In genomic region chr16:670485-671352, GRCh38 we compare ENCODE assay signal across 3 cellular contexts.
A peak's percentile ranks its signal among the peaks of the same experiment; 100 is the strongest.
TF ChIP-seq lines count a peak whose summit lies in the region.

No MANE protein-coding gene starts in this region.

TF ChIP-seq in SK-N-SH, 30 proteins besides CTCF, POLR2A, EP300 and RAD21:
- TF ChIP-seq EZH2phosphoT487 (IDR thresholded peaks at IDR 0.05; ENCODE audit: borderline replicate concordance, low read depth) = no peak
- no peak for TF ChIP-seq USF2 (IDR thresholded peaks at IDR 0.05; ENCODE audit: borderline replicate concordance, low read depth, low read length)
- TF ChIP-seq RFX5 (IDR thresholded peaks at IDR 0.05; ENCODE audit: low read length) = no peak
- TF ChIP-seq RXRA (IDR thresholded peaks at IDR 0.05; ENCODE audit: borderline replicate concordance, low read depth) = no peak
TF ChIP-seq in SK-N-SH: peak in this region for 0.

TF ChIP-seq in SK-N-SH treated with all-trans-retinoic acid at 6 μM for 48 hours, 23 proteins besides CTCF, POLR2A, EP300 and RAD21:
- no peak for TF ChIP-seq PPARA (CRISPR knock-in tag; IDR thresholded peaks at IDR 0.05; ENCODE audit: borderline replicate concordance)
- TF ChIP-seq, protein P1, sequence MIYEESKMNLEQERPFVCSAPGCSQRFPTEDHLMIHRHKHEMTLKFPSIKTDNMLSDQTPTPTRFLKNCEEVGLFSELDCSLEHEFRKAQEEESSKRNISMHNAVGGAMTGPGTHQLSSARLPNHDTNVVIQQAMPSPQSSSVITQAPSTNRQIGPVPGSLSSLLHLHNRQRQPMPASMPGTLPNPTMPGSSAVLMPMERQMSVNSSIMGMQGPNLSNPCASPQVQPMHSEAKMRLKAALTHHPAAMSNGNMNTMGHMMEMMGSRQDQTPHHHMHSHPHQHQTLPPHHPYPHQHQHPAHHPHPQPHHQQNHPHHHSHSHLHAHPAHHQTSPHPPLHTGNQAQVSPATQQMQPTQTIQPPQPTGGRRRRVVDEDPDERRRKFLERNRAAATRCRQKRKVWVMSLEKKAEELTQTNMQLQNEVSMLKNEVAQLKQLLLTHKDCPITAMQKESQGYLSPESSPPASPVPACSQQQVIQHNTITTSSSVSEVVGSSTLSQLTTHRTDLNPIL (CRISPR knock-in tag; IDR thresholded peaks at IDR 0.05; ENCODE audit: low read depth) = no peak

TF ChIP-seq in K562, 482 proteins besides CTCF, POLR2A, EP300 and RAD21:
- TF ChIP-seq FOXP4 (CRISPR knock-in tag; IDR thresholded peaks at IDR 0.05; ENCODE audit: borderline replicate concordance) (no peak), RBFOX2 (IDR thresholded peaks at IDR 0.05; ENCODE audit: low read depth, low read length) (peak; percentile 48), POLR2G (IDR thresholded peaks at IDR 0.05; ENCODE audit: low read depth, low read length) (peak; percentile 49; the same call in 1 of the 2 replicates), MAZ (CRISPR knock-in tag; conservative IDR thresholded peaks at IDR 0.05 in 1 of 2, IDR thresholded peaks at IDR 0.05 in 1 of 2) (no peak), HEY1 (CRISPR knock-in tag; IDR thresholded peaks at IDR 0.05; ENCODE audit: borderline replicate concordance) (no peak), HNRNPL (IDR thresholded peaks at IDR 0.05; ENCODE audit: low read depth, low read length) (0 out of 2 replicates have a peak, but pooled peaks have one; percentile 20)
TF ChIP-seq in K562: peak in this region for 3.
